In genomic region chr7:139594911-139595476, GRCh38 we compare ENCODE assay signal across 17 cellular contexts.
"Had no signal": no experiment of that assay in that cellular context is flagged by ENCODE, and none has a peak within 500 bp of the region (broad histone marks: within the 10 kb centered on the region; RNA-seq: fewer than 3 reads in every experiment).

No MANE protein-coding gene starts in this region.

- DNase-seq: activated CD4-positive, alpha-beta T cell treated with anti-CD3 and anti-CD28 coated beads for 48 hours; activated gamma-delta T cell; activated naive CD8-positive, alpha-beta T cell treated with anti-CD3 and anti-CD28 coated beads for 36 hours; activated T-cell treated with anti-CD3 and anti-CD28 coated beads, Interleukin-2, amount 50 U/mL, for 4 hours; aorta; colonic mucosa; effector memory CD4-positive, alpha-beta T cell; glutamatergic neuron; nephron progenitor cell; retina; SK-N-SH; stimulated activated CD4-positive, alpha-beta T cell treated with anti-CD3 and anti-CD28 coated beads, Interleukin-4, amount 100 ng/mL, for 4 hours; stimulated activated naive CD8-positive, alpha-beta T cell treated with anti-CD3 and anti-CD28 coated beads, Interleukin-15, amount 100 ng/mL, for 72 hours; T-helper 1 cell; thyroid gland had no signal

- H3K27ac ChIP-seq: colonic mucosa, epithelial cell of prostate, thyroid gland had no signal

- H3K4me1 Mint-ChIP-seq: activated naive CD8-positive, alpha-beta T cell treated with anti-CD3 and anti-CD28 coated beads for 36 hours; stimulated activated naive CD8-positive, alpha-beta T cell treated with anti-CD3 and anti-CD28 coated beads, Interleukin-15, amount 100 ng/mL, for 72 hours had no signal

- H3K4me2 ChIP-seq: SK-N-SH had no signal

- H3K9ac ChIP-seq: SK-N-SH had no signal

- H3K4me1 ChIP-seq: colonic mucosa, thyroid gland had no signal

- ATAC-seq: activated T-cell treated with anti-CD3 and anti-CD28 coated beads, Interleukin-2, amount 50 U/mL, for 4 hours; stimulated activated naive CD8-positive, alpha-beta T cell treated with anti-CD3 and anti-CD28 coated beads, Interleukin-15, amount 100 ng/mL, for 72 hours had no signal

- H3K4me3 ChIP-seq: colonic mucosa, skin epidermis, thyroid gland had no signal

- H3K9me3 Mint-ChIP-seq: activated naive CD8-positive, alpha-beta T cell treated with anti-CD3 and anti-CD28 coated beads for 36 hours; activated T-cell treated with anti-CD3 and anti-CD28 coated beads, Interleukin-2, amount 50 U/mL, for 4 hours; nephron progenitor cell; stimulated activated naive CD8-positive, alpha-beta T cell treated with anti-CD3 and anti-CD28 coated beads, Interleukin-15, amount 100 ng/mL, for 72 hours had no signal

- H3K9me3 ChIP-seq: colonic mucosa, SK-N-SH, thyroid gland had no signal

- H3K27me3 Mint-ChIP-seq: activated naive CD8-positive, alpha-beta T cell treated with anti-CD3 and anti-CD28 coated beads for 36 hours; stimulated activated naive CD8-positive, alpha-beta T cell treated with anti-CD3 and anti-CD28 coated beads, Interleukin-15, amount 100 ng/mL, for 72 hours had no signal

- H3K36me3 ChIP-seq: colonic mucosa had no signal

- H3K27ac Mint-ChIP-seq: activated naive CD8-positive, alpha-beta T cell treated with anti-CD3 and anti-CD28 coated beads for 36 hours; nephron progenitor cell had no signal

- H3K4me3 Mint-ChIP-seq: activated naive CD8-positive, alpha-beta T cell treated with anti-CD3 and anti-CD28 coated beads for 36 hours; activated T-cell treated with anti-CD3 and anti-CD28 coated beads, Interleukin-2, amount 50 U/mL, for 4 hours; nephron progenitor cell; stimulated activated naive CD8-positive, alpha-beta T cell treated with anti-CD3 and anti-CD28 coated beads, Interleukin-15, amount 100 ng/mL, for 72 hours had no signal

- H3K27me3 ChIP-seq: colonic mucosa, thyroid gland had no signal
